ENCODE assay signal across 8 cellular contexts in genomic region chr6:166999145-166999844, GRCh38. TPM values are rescaled to one million over a fixed set of nuclear protein-coding genes. Genes with fewer than 3 reads are reported as not detected.
DNase-seq lines count a peak whose midpoint lies in the region; ATAC-seq and TF ChIP-seq lines count a peak whose summit lies in the region.

TSS of gene CEP43 (plus strand) at chr6:166999397. CDS start at chr6:166999413, 16 bp downstream.

- H3K79me2 ChIP-seq in mesendoderm (ENCODE audit: control insufficient read depth, insufficient read depth, low read length), result peaks cover 25% of the 10 kb centered on the region

- H4K8ac ChIP-seq in mesendoderm (ENCODE audit: low read depth, low read length), result no peak within 1 kb of the TSS

- H3K4me2 ChIP-seq in mesendoderm (ENCODE audit: low read length), result peak within 1 kb of the TSS; percentile 84

- peak within 1 kb of the TSS; percentile 97 for H3K56ac ChIP-seq in mesendoderm (ENCODE audit: low read length)

- peaks cover 15% of the 10 kb centered on the region for H3K36me3 Mint-ChIP-seq in CD8-positive, alpha-beta T cell

- no peak for TF ChIP-seq CTCF in CD8-positive, alpha-beta T cell (IDR thresholded peaks at IDR 0.05)

- no peak within 1 kb of the TSS for H2AK5ac ChIP-seq in mesendoderm (ENCODE audit: low read length)

- H3K27me3 Mint-ChIP-seq in CD8-positive, alpha-beta T cell (ENCODE audit: low read depth), result no peaks in the 10 kb centered on the region

- peak; percentile 80 to 94 (median 87) for DNase-seq in CD8-positive, alpha-beta T cell
- peak; percentile 92 for DNase-seq in HT1080 (ENCODE audit: low read depth)
- DNase-seq in NOMO-1 treated with DMSO at 0.1 percent for 48 hours (lab: John Stamatoyannopoulos, UW; ENCODE audit: unreplicated experiment), result peak; percentile 93
- DNase-seq in activated CD8-positive, alpha-beta memory T cell treated with anti-CD3 and anti-CD28 coated beads for 48 hours (ENCODE audit: low read depth in 2 of 3, low spot score in 2 of 3), result peak; percentile 76 to 92 (median 84)
- DNase-seq in mesendoderm, result peak; percentile 97
- peak; percentile 91 for DNase-seq in stimulated activated CD8-positive, alpha-beta memory T cell treated with anti-CD3 and anti-CD28 coated beads, Interleukin-12 subunit alpha, Interleukin-12 subunit beta, amount 100 ng/mL, for 4 hours (ENCODE audit: low read depth)

- no peaks in the 10 kb centered on the region for H3K36me3 ChIP-seq in CD8-positive, alpha-beta T cell (ENCODE audit: insufficient read depth, low read length)
- H3K36me3 ChIP-seq in endocrine pancreas (ENCODE audit: control insufficient read depth, insufficient read depth, low read length) (no peaks in the 10 kb centered on the region), mesendoderm (ENCODE audit: control insufficient read depth, insufficient read depth, low read length) (peaks cover 2% of the 10 kb centered on the region)

- CTCF ChIA-PET in CD8-positive, alpha-beta T cell (lab: Charles Lee), result interaction anchor here (0.9 to 2.2 kb wide), 3 partner anchors 9 to 142 kb away, joined by 3 to 14 read pairs (median 9); no protein-coding TSS in a partner anchor

- peaks cover 28% of the 10 kb centered on the region for H3K4me1 Mint-ChIP-seq in CD8-positive, alpha-beta T cell (ENCODE audit: low read depth)

- H3K9me3 Mint-ChIP-seq in CD8-positive, alpha-beta T cell, result no peaks in the 10 kb centered on the region

- H3K27me3 ChIP-seq in CD8-positive, alpha-beta T cell (ENCODE audit: insufficient read depth, low read length), result no peaks in the 10 kb centered on the region
- H3K27me3 ChIP-seq in endocrine pancreas (ENCODE audit: control insufficient read depth, insufficient read depth, low read length) (no peaks in the 10 kb centered on the region), mesendoderm (ENCODE audit: insufficient read depth, low read length, poor library complexity) (no peaks in the 10 kb centered on the region)

- H3K4me3 Mint-ChIP-seq in CD8-positive, alpha-beta T cell, result peak within 1 kb of the TSS; percentile 86

- H3K27ac ChIP-seq in CD8-positive, alpha-beta T cell (ENCODE audit: low read depth, low read length), result peak within 1 kb of the TSS; percentile 28
- H3K27ac ChIP-seq in mesendoderm (ENCODE audit: low read depth, low read length), result peak within 1 kb of the TSS; percentile 27

- peak within 1 kb of the TSS; percentile 54 for H2BK5ac ChIP-seq in mesendoderm (ENCODE audit: low read length)

- peaks cover 24% of the 10 kb centered on the region for H3K79me1 ChIP-seq in mesendoderm (ENCODE audit: low read length)

- POLR2A ChIA-PET in CD8-positive, alpha-beta T cell (lab: Charles Lee), result interaction anchor here (0.9 to 2.1 kb wide), 7 partner anchors 10 to 142 kb away, joined by 3 to 16 read pairs (median 3); partner anchors contain the start of gene RNASET2

- peak within 1 kb of the TSS; percentile 95 for H3K4ac ChIP-seq in mesendoderm (ENCODE audit: low read depth, low read length)

- H3K9ac ChIP-seq in endocrine pancreas (ENCODE audit: control insufficient read depth, insufficient read depth, low read length) (peak within 1 kb of the TSS; percentile 82), mesendoderm (ENCODE audit: low read length) (peak within 1 kb of the TSS; percentile 96)

- H4K5ac ChIP-seq in mesendoderm (ENCODE audit: low read length), result no peak within 1 kb of the TSS

- peaks cover 20% of the 10 kb centered on the region for H3K4me1 ChIP-seq in CD8-positive, alpha-beta T cell (ENCODE audit: insufficient read depth, low read length)
- H3K4me1 ChIP-seq in endocrine pancreas (ENCODE audit: control insufficient read depth, insufficient read depth, low read length), result peaks cover 9% of the 10 kb centered on the region
- peaks cover 6% of the 10 kb centered on the region for H3K4me1 ChIP-seq in mesendoderm (ENCODE audit: control insufficient read depth, low read depth, low read length)

- no peaks in the 10 kb centered on the region for H3K9me3 ChIP-seq in CD8-positive, alpha-beta T cell (ENCODE audit: low read length)
- no peaks in the 10 kb centered on the region for H3K9me3 ChIP-seq in endocrine pancreas (ENCODE audit: control insufficient read depth, low read length)

- peak within 1 kb of the TSS; percentile 90 for H3K23ac ChIP-seq in mesendoderm (ENCODE audit: low read length)

- peak; percentile 92 for ATAC-seq in CD8-positive, alpha-beta T cell
- peak; percentile 90 for ATAC-seq in GM21360 (IDR thresholded peaks at IDR 0.05; ENCODE audit: unreplicated experiment)

- no CpG with 5 or more reads among the region's 87 CpGs for WGBS in mesendoderm (ENCODE audit: extremely low coverage, insufficient coverage, low lambda C conversion rate)

- no peak within 1 kb of the TSS for H2BK15ac ChIP-seq in mesendoderm (replicated peaks; ENCODE audit: low read depth)

- no peak within 1 kb of the TSS for H2BK120ac ChIP-seq in mesendoderm (ENCODE audit: low read depth, low read length)

- intact Hi-C loops in CD8-positive, alpha-beta T cell (cut with DNase I, micrococcal nuclease), result loop anchor here (1.0 to 5.0 kb wide), 7 partner anchors 43 to 616 kb away; partner anchors contain the start of genes RNASET2 (in 2 of the 2), MPC1 (in 1 of the 2) and RPS6KA2 (in 1 of the 2)

- H3K27ac Mint-ChIP-seq in CD8-positive, alpha-beta T cell, result peak within 1 kb of the TSS; percentile 77

- H3K4me3 ChIP-seq in CD8-positive, alpha-beta T cell (ENCODE audit: low read depth, low read length), result peak within 1 kb of the TSS; percentile 63
- H3K4me3 ChIP-seq in endocrine pancreas (ENCODE audit: control insufficient read depth, insufficient read depth, low read length) (peak within 1 kb of the TSS; percentile 81), mesendoderm (ENCODE audit: low read length) (peak within 1 kb of the TSS; percentile 93)

- H3K18ac ChIP-seq in mesendoderm (ENCODE audit: low read length), result peak within 1 kb of the TSS; percentile 89

RNA-seq across cellular contexts. Expression of gene CEP43, which starts in this region (rescaled TPM):
- 1 to 10 TPM; 5.7 to 8.7 TPM for total RNA-seq in CD8-positive, alpha-beta T cell
- 20.3 and 21.4 TPM in 2 replicates for total RNA-seq in HT1080 (2014; rRNA removed; shearing (Covaris generic))
- polyA plus RNA-seq in HT1080 (2015; cell fraction: cytosol; rRNA removed), result 13.3 and 13.8 TPM in 2 replicates
- polyA plus RNA-seq in HT1080 (2015; cell fraction: nucleus; rRNA removed), result 35.3 and 42.7 TPM in 2 replicates
- 24.0 TPM for polyA plus RNA-seq in mesendoderm (2013, experiment 1 of 2)
- polyA plus RNA-seq in mesendoderm (2013, experiment 2 of 2), result 24.6 TPM

Comparison
In these comparisons a context has a peak if more than half of its experiments do, and no peak if none do; other contexts are left out.
1. Peak in every context shown above with its lines: DNase-seq, ATAC-seq, H3K4me3 ChIP-seq and H3K27ac ChIP-seq.